21 cellular contexts compared by ENCODE assay signal in genomic region chr1:40151457-40152079, GRCh38. TPM values are rescaled to one million over a fixed set of nuclear protein-coding genes. Genes with fewer than 3 reads are reported as not detected.
DNase-seq lines count a peak whose midpoint lies in the region; ATAC-seq, FAIRE-seq and TF ChIP-seq lines count a peak whose summit lies in the region.
"Had no signal": no experiment of that assay in that cellular context is flagged by ENCODE, and none has a peak within 500 bp of the region (broad histone marks: within the 10 kb centered on the region; RNA-seq: fewer than 3 reads in every experiment).

No MANE protein-coding gene starts in this region.

- H3K9me3 ChIP-seq in Loucy (ENCODE audit: insufficient read depth, low read depth, low read length) = no peaks in the 10 kb centered on the region
- no peaks in the 10 kb centered on the region for H3K9me3 ChIP-seq in T-helper 17 cell (ENCODE audit: control insufficient read depth, low read length, poor library complexity, severe bottlenecking)
- H3K9me3 ChIP-seq: BLaER1 had no signal

- H3F3A ChIP-seq in Loucy (ENCODE audit: low read depth) = no peaks in the 10 kb centered on the region

- H3K4me3 ChIP-seq in Loucy (ENCODE audit: low read length, poor library complexity, severe bottlenecking) (no peak overlapping the region), bronchial epithelial cell (ENCODE audit: low read depth, low read length) (no peak overlapping the region)
- H3K4me3 ChIP-seq: BLaER1, K562 had no signal

- H3K27me3 ChIP-seq in Loucy (ENCODE audit: insufficient read depth, low read length, poor library complexity, severe bottlenecking) (no peaks in the 10 kb centered on the region), bronchial epithelial cell (ENCODE audit: control insufficient read depth, insufficient read depth, low read length) (no peaks in the 10 kb centered on the region)
- H3K27me3 ChIP-seq: BLaER1 had no signal

- H3K27me3 Mint-ChIP-seq in activated T-cell treated with anti-CD3 and anti-CD28 coated beads, Interleukin-2, amount 50 U/mL, for 72 hours (ENCODE audit: low read depth) = peaks cover 19% of the 10 kb centered on the region
- peaks cover 31% of the 10 kb centered on the region for H3K27me3 Mint-ChIP-seq in T-helper 17 cell

- TF ChIP-seq CTCF in Loucy (conservative IDR thresholded peaks at IDR 0.05; ENCODE audit: low read length) = no peak
- no peak for TF ChIP-seq CTCF in bronchial epithelial cell (IDR thresholded peaks at IDR 0.05; ENCODE audit: insufficient read depth, low read length, severe bottlenecking)

- 0 out of 2 replicates have a peak overlapping the region, but pooled peaks have one; percentile 36 for H2AFZ ChIP-seq in Loucy (ENCODE audit: low read length)

- no peak overlapping the region for H3K4me2 ChIP-seq in Loucy (ENCODE audit: low read depth, low read length, poor library complexity, severe bottlenecking)

- H3K27ac Mint-ChIP-seq in activated T-cell treated with anti-CD3 and anti-CD28 coated beads, Interleukin-2, amount 50 U/mL, for 72 hours = no peak overlapping the region
- no peak overlapping the region for H3K27ac Mint-ChIP-seq in T-helper 17 cell
- H3K27ac Mint-ChIP-seq: H9 had no signal

- H3K4me3 Mint-ChIP-seq in activated T-cell treated with anti-CD3 and anti-CD28 coated beads, Interleukin-2, amount 50 U/mL, for 72 hours = no peak overlapping the region
- H3K4me3 Mint-ChIP-seq in T-helper 17 cell = no peak overlapping the region
- H3K4me3 Mint-ChIP-seq: CD8-positive, alpha-beta T cell; H9 had no signal

- H3K9ac ChIP-seq in Loucy (ENCODE audit: low read depth, low read length, poor library complexity, severe bottlenecking) = no peak overlapping the region
- H3K9ac ChIP-seq: BLaER1 had no signal

- H3K9me3 Mint-ChIP-seq in activated T-cell treated with anti-CD3 and anti-CD28 coated beads, Interleukin-2, amount 50 U/mL, for 72 hours = no peaks in the 10 kb centered on the region
- H3K9me3 Mint-ChIP-seq: CD8-positive, alpha-beta T cell; H9 had no signal

- H3K4me1 Mint-ChIP-seq in activated T-cell treated with anti-CD3 and anti-CD28 coated beads, Interleukin-2, amount 50 U/mL, for 72 hours (ENCODE audit: low read depth) = peaks cover 5% of the 10 kb centered on the region
- H3K4me1 Mint-ChIP-seq in T-helper 17 cell = peaks cover 7% of the 10 kb centered on the region

- no peaks in the 10 kb centered on the region for H3K79me2 ChIP-seq in Loucy (ENCODE audit: insufficient read depth, low read length)

- peaks cover 4% of the 10 kb centered on the region for H3K4me1 ChIP-seq in Loucy (ENCODE audit: insufficient read depth, low read length, poor library complexity, severe bottlenecking)

- H3K36me3 ChIP-seq in Loucy (ENCODE audit: insufficient read depth, low read length) (no peaks in the 10 kb centered on the region), bronchial epithelial cell (ENCODE audit: control insufficient read depth, insufficient read depth, low read length) (no peaks in the 10 kb centered on the region)
- H3K36me3 ChIP-seq: BLaER1 had no signal

- FAIRE-seq in bronchial epithelial cell (lab: Jason Lieb, UNC) = no peak
- FAIRE-seq: A204.1, GM19239, H1, HTR-8/SVneo, K562 had no signal

- H3K36me3 Mint-ChIP-seq in activated T-cell treated with anti-CD3 and anti-CD28 coated beads, Interleukin-2, amount 50 U/mL, for 72 hours (ENCODE audit: insufficient read depth in 2 of 2) = no peaks in the 10 kb centered on the region
- H3K36me3 Mint-ChIP-seq in T-helper 17 cell (ENCODE audit: low read depth) = peaks cover 3% of the 10 kb centered on the region
- H3K36me3 Mint-ChIP-seq: CD14-positive monocyte; CD8-positive, alpha-beta T cell had no signal

- ATAC-seq in activated T-cell treated with anti-CD3 and anti-CD28 coated beads, Interleukin-2, amount 50 U/mL, for 72 hours (replicated peaks in 1 of 2) = peak; percentile 20 to 50
- ATAC-seq in GM18907 (IDR thresholded peaks at IDR 0.05; ENCODE audit: unreplicated experiment) = no peak
- ATAC-seq in HG02798 (IDR thresholded peaks at IDR 0.05; ENCODE audit: poor library complexity, unreplicated experiment) = no peak
- ATAC-seq in T-helper 17 cell = no peak
- ATAC-seq: CD8-positive, alpha-beta T cell; K562 had no signal

- H3K9me2 ChIP-seq in Loucy (replicated peaks; ENCODE audit: low read depth, low read length) = no peaks in the 10 kb centered on the region

- no peak for DNase-seq in activated T-cell treated with anti-CD3 and anti-CD28 coated beads, Interleukin-2, amount 50 U/mL, for 72 hours
- DNase-seq in activated T-cell treated with anti-CD3 and anti-CD28 coated beads, Interleukin-2, amount 50 U/mL, for 1 hour = no peak
- DNase-seq in bronchial epithelial cell (ENCODE audit: low read depth) (peak; percentile 36), T-helper 17 cell (no peak)
- DNase-seq: AML-193; Calu3; CD8-positive, alpha-beta T cell; DMS79 treated with DMSO at 0.1 percent for 48 hours; GF-D8; H9; IMR-90 had no signal

- H4K20me1 ChIP-seq in Loucy (ENCODE audit: insufficient read depth, low read length, poor library complexity, severe bottlenecking) = no peaks in the 10 kb centered on the region
- H4K20me1 ChIP-seq: BLaER1 had no signal

RNA-seq across cellular contexts. Expression of gene RLF, which starts 9.6 kb away (rescaled TPM):
- total RNA-seq in activated T-cell treated with anti-CD3 and anti-CD28 coated beads, Interleukin-2, amount 50 U/mL, for 72 hours = 10 to 100 TPM; 16.8 to 21.2 TPM
- total RNA-seq in bronchial epithelial cell (26.9 and 28.3 TPM in 2 replicates), T-helper 17 cell (10 to 100 TPM; 24.7 to 30.7 TPM)

RNA-seq across cellular contexts. Expression of gene PPT1, which starts 54.5 kb away (rescaled TPM):
- total RNA-seq in activated T-cell treated with anti-CD3 and anti-CD28 coated beads, Interleukin-2, amount 50 U/mL, for 72 hours = 10 to 100 TPM; 52.6 to 53.2 TPM
- 29.4 and 29.5 TPM in 2 replicates for total RNA-seq in bronchial epithelial cell
- 10 to 100 TPM; 39.7 to 41.3 TPM for total RNA-seq in T-helper 17 cell

Comparison
In these comparisons a context has a peak if more than half of its experiments do, and no peak if none do; other contexts are left out.
1. ATAC-seq: peak in activated T-cell treated with anti-CD3 and anti-CD28 coated beads, Interleukin-2, amount 50 U/mL, for 72 hours (2 of 2); none in GM18907 (single experiment), HG02798 (single experiment) and T-helper 17 cell (single experiment).